ENCODE assay signal across 25 cellular contexts in the genomic region with DNA sequence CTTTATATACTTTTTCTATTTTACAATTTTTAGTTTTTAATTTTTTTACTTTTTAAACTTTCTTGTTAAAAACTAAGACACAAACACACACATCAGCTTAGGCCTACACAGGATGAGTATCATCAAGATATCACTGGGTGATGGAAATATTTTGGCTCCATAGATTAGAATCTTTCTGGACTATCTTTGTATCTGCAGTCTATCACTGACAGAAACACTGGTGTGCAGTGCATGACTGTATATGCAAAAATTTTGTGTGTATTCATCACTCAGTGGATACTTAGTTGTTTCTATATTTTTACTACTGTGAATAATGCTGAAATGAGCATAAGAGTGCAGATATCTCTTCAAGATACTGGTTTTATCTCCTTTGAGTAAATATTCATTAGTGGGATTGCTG.
"Had no signal": no experiment of that assay in that cellular context is flagged by ENCODE, and none has a peak within 500 bp of the region (broad histone marks: within the 10 kb centered on the region; RNA-seq: fewer than 3 reads in every experiment).

No MANE protein-coding gene starts in this region.

- H3K9me3 ChIP-seq: colonic mucosa, esophagus squamous epithelium, gastrocnemius medialis, gastroesophageal sphincter had no signal

- FAIRE-seq: endothelial cell of umbilical vein had no signal

- H3K4me3 ChIP-seq: colonic mucosa, coronary artery, dorsolateral prefrontal cortex, esophagus muscularis mucosa, esophagus squamous epithelium, gastrocnemius medialis, gastroesophageal sphincter, heart left ventricle, heart right ventricle had no signal

- ATAC-seq: effector memory CD8-positive, alpha-beta T cell; esophagus mucosa; foreskin keratinocyte; gastrocnemius medialis; gastroesophageal sphincter; heart left ventricle; heart right ventricle had no signal

- DNase-seq: colonic mucosa; cortex of kidney; dermis blood vessel endothelial cell; dorsolateral prefrontal cortex; effector CD4-positive, alpha-beta T cell; effector CD8-positive, alpha-beta T cell; effector memory CD4-positive, alpha-beta T cell; effector memory CD8-positive, alpha-beta T cell; endodermal cell; erythroblast; esophagus squamous epithelium; foreskin fibroblast; foreskin keratinocyte; foreskin melanocyte; gastrocnemius medialis; glutamatergic neuron; head of caudate nucleus; heart left ventricle; heart right ventricle had no signal

- H3K27ac ChIP-seq: colonic mucosa, coronary artery, dorsolateral prefrontal cortex, epithelial cell of prostate, esophagus muscularis mucosa, esophagus squamous epithelium, foreskin keratinocyte, gastrocnemius medialis, gastroesophageal sphincter, heart left ventricle, heart right ventricle had no signal

- H3K36me3 ChIP-seq: colonic mucosa, esophagus muscularis mucosa, esophagus squamous epithelium, gastrocnemius medialis, gastroesophageal sphincter, heart left ventricle, heart right ventricle had no signal

- H3K4me1 ChIP-seq: colonic mucosa, esophagus muscularis mucosa, esophagus squamous epithelium, foreskin keratinocyte, gastrocnemius medialis, gastroesophageal sphincter, heart left ventricle, heart right ventricle had no signal

- H3K27me3 ChIP-seq: colonic mucosa, esophagus muscularis mucosa, esophagus squamous epithelium, foreskin keratinocyte, gastrocnemius medialis, gastroesophageal sphincter, heart left ventricle, heart right ventricle had no signal
